Comparison of ENCODE assay signal across 8 cellular contexts in genomic region chr3:195895900-195896360, GRCh38. TPM values are rescaled to one million over a fixed set of nuclear protein-coding genes. Genes with fewer than 3 reads are reported as not detected.
DNase-seq lines count a peak whose midpoint lies in the region; ATAC-seq and TF ChIP-seq lines count a peak whose summit lies in the region.

No MANE protein-coding gene starts in this region.

- POLR2A ChIA-PET in T-cell (lab: Charles Lee): interaction anchor here in 1 of 2 donors (1.0 kb wide), 1 partner anchor 11 kb away, joined by 4 read pairs; no protein-coding TSS in a partner anchor

- TF ChIP-seq CTCF in BE2C (IDR thresholded peaks at IDR 0.05; ENCODE audit: low read depth, low read length): no peak

- peak overlapping the region; percentile 93 to 98 for H3K27ac Mint-ChIP-seq in T-cell

- H3K36me3 Mint-ChIP-seq in T-cell: no peaks in the 10 kb centered on the region

- ATAC-seq in T-cell (replicated peaks in 1 of 4) (peak; percentile 74 to 82 (median 76)), sciatic nerve (peak; percentile 17), HG03457 (IDR thresholded peaks at IDR 0.05; ENCODE audit: unreplicated experiment) (no peak)

- no peaks in the 10 kb centered on the region for H3K27me3 ChIP-seq in BE2C

- peaks cover 56 to 68% (median 60%) of the 10 kb centered on the region in 3 donors for H3K4me1 Mint-ChIP-seq in T-cell

- H3K36me3 ChIP-seq in BE2C: no peaks in the 10 kb centered on the region

- CTCF ChIA-PET in T-cell (lab: Charles Lee): interaction anchor here (0.8 to 3.9 kb wide), 6 partner anchors 11 to 37 kb away, joined by 3 to 42 read pairs (median 4); partner anchors contain the start of gene TNK2 (in 1 of the 2)

- H3K4me3 ChIP-seq in BE2C (ENCODE audit: low read depth, low read length): peak overlapping the region; percentile 74

- peak; percentile 59 for DNase-seq in BE2C
- peak; percentile 65 for DNase-seq in GM19240 (ENCODE audit: insufficient read length, low spot score)
- peak; percentile 69 for DNase-seq in HK-2 (ENCODE audit: unreplicated experiment)
- peak; percentile 49 to 81 (median 67) for DNase-seq in T-cell
- peak in 40 of 56 donors; percentile 23 to 80 (median 54) for DNase-seq in amygdala (lab: John Stamatoyannopoulos, UW)
- peak; percentile 45 to 67 for DNase-seq in hippocampal formation (lab: John Stamatoyannopoulos, UW)
- peak; percentile 78 for DNase-seq in sciatic nerve (ENCODE audit: low spot score)

- H3K27me3 Mint-ChIP-seq in T-cell: no peaks in the 10 kb centered on the region

- no peaks in the 10 kb centered on the region for H3K9me3 Mint-ChIP-seq in T-cell

- H3K4me1 ChIP-seq in BE2C: peaks cover 25% of the 10 kb centered on the region

- H3K4me3 Mint-ChIP-seq in T-cell: peak overlapping the region; percentile 89 to 93 (median 90)

- intact Hi-C loops in sciatic nerve (cut with DNase I): loop anchor here (2.0 kb wide), 1 partner anchor 33 kb away; no protein-coding TSS in a partner anchor

- no peaks in the 10 kb centered on the region for H3K9me3 ChIP-seq in BE2C

RNA-seq across cellular contexts. Expression of gene TNK2, which starts 12.4 kb away (rescaled TPM):
- 162 TPM for polyA plus RNA-seq in BE2C (2012; ENCODE audit: insufficient read depth, insufficient read length, low read depth)
- total RNA-seq in T-cell (100 to 1,000 TPM; 159 to 198 (median 181) TPM), sciatic nerve (72.0 TPM)
